In genomic region chr2:219560893-219561178, GRCh38 we compare ENCODE assay signal across 1 cellular context.
TF ChIP-seq lines count a peak whose summit lies in the region.

No MANE protein-coding gene starts in this region.

TF ChIP-seq in K562, 482 proteins besides CTCF, POLR2A, EP300 and RAD21:
- TF ChIP-seq, protein P1, sequence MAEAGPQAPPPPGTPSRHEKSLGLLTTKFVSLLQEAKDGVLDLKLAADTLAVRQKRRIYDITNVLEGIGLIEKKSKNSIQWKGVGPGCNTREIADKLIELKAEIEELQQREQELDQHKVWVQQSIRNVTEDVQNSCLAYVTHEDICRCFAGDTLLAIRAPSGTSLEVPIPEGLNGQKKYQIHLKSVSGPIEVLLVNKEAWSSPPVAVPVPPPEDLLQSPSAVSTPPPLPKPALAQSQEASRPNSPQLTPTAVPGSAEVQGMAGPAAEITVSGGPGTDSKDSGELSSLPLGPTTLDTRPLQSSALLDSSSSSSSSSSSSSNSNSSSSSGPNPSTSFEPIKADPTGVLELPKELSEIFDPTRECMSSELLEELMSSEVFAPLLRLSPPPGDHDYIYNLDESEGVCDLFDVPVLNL (CRISPR knock-in tag; IDR thresholded peaks at IDR 0.05; ENCODE audit: low read depth) = no peak
